In genomic region chr11:62666259-62666926, GRCh38 we compare ENCODE assay signal across 8 cellular contexts. TPM values are rescaled to one million over a fixed set of nuclear protein-coding genes. Genes with fewer than 3 reads are reported as not detected.
DNase-seq lines count a peak whose midpoint lies in the region; ATAC-seq lines count a peak whose summit lies in the region.

No MANE protein-coding gene starts in this region.

- no peaks in the 10 kb centered on the region for H3K27me3 ChIP-seq in CD8-positive, alpha-beta memory T cell (ENCODE audit: insufficient read depth, low read length, poor library complexity, severe bottlenecking)
- H3K27me3 ChIP-seq in neuron (ENCODE audit: insufficient read depth, low read length) = no peaks in the 10 kb centered on the region

- no peaks in the 10 kb centered on the region for H3K9me3 Mint-ChIP-seq in CD8-positive, alpha-beta memory T cell
- no peaks in the 10 kb centered on the region for H3K9me3 Mint-ChIP-seq in effector memory CD8-positive, alpha-beta T cell

- H3K36me3 ChIP-seq in CD8-positive, alpha-beta memory T cell (ENCODE audit: insufficient read depth, low read length) = peaks cover 18% of the 10 kb centered on the region
- H3K36me3 ChIP-seq in neuron (ENCODE audit: insufficient read depth, low read length) = peaks cover 28% of the 10 kb centered on the region

- H2AFZ ChIP-seq in neuron (ENCODE audit: low read depth, low read length) = no peak overlapping the region

- peak overlapping the region; percentile 80 to 99 (median 94) for H3K27ac Mint-ChIP-seq in CD8-positive, alpha-beta memory T cell
- peak overlapping the region; percentile 96 to 98 for H3K27ac Mint-ChIP-seq in effector memory CD8-positive, alpha-beta T cell

- peak overlapping the region; percentile 89 for H3K27ac ChIP-seq in CD8-positive, alpha-beta memory T cell (ENCODE audit: low read depth, low read length)

- peaks cover 34% of the 10 kb centered on the region for H3K4me1 ChIP-seq in CD8-positive, alpha-beta memory T cell (ENCODE audit: insufficient read depth, low read length)
- peaks cover 23% of the 10 kb centered on the region for H3K4me1 ChIP-seq in neuron (ENCODE audit: insufficient read depth, low read length)

- in situ Hi-C loops in ACHN (cut with HindIII; ENCODE audit: low pct_ligation_motif_present, low pct_unique_long_range_greater_than_20kb, low sequenced_read_pairs) = no loop called here

- peaks cover 44 to 64% (median 44%) of the 10 kb centered on the region in 3 donors for H3K4me1 Mint-ChIP-seq in CD8-positive, alpha-beta memory T cell
- peaks cover 23 to 39% of the 10 kb centered on the region in 2 donors for H3K4me1 Mint-ChIP-seq in effector memory CD8-positive, alpha-beta T cell (ENCODE audit: low read depth in 2 of 2)

- H3K4me3 Mint-ChIP-seq in CD8-positive, alpha-beta memory T cell = peak overlapping the region; percentile 96 to 100 (median 97)
- H3K4me3 Mint-ChIP-seq in effector memory CD8-positive, alpha-beta T cell = peak overlapping the region; percentile 95 to 96

- no peaks in the 10 kb centered on the region for H3K9me3 ChIP-seq in CD8-positive, alpha-beta memory T cell (ENCODE audit: low read length)
- no peaks in the 10 kb centered on the region for H3K9me3 ChIP-seq in neuron (ENCODE audit: low read length)

- H3K36me3 Mint-ChIP-seq in CD8-positive, alpha-beta memory T cell = peaks cover 0 to 51% (median 4%) of the 10 kb centered on the region in 3 donors
- peaks cover 33% of the 10 kb centered on the region for H3K36me3 Mint-ChIP-seq in effector memory CD8-positive, alpha-beta T cell (ENCODE audit: insufficient read depth)

- POLR2A ChIA-PET in CD8-positive, alpha-beta memory T cell (lab: Charles Lee) = interaction anchor here (0.5 to 4.6 kb wide), 17 partner anchors 7 to 215 kb away, joined by 3 to 71 read pairs (median 12); partner anchors contain the start of genes B3GAT3, BSCL2, GANAB and GNG3

- no peak for DNase-seq in CD8-positive, alpha-beta memory T cell
- DNase-seq in OCI-M1 (lab: John Stamatoyannopoulos, UW) = peak; percentile 54
- DNase-seq in effector memory CD8-positive, alpha-beta T cell = no peak
- DNase-seq in ACHN = no peak
- DNase-seq in NCI-H524 (lab: John Stamatoyannopoulos, UW) = no peak
- DNase-seq in NCI-H345 treated with DMSO at 0.1 percent for 48 hours (lab: John Stamatoyannopoulos, UW; ENCODE audit: unreplicated experiment) = no peak
- DNase-seq in activated CD4-positive, alpha-beta T cell treated with anti-CD3 and anti-CD28 coated beads, Interleukin-2, amount 50 U/mL, for 1 hour = no peak

- no peak for ATAC-seq in effector memory CD8-positive, alpha-beta T cell (replicated peaks)

- H3K27me3 Mint-ChIP-seq in CD8-positive, alpha-beta memory T cell = peaks cover 0 to 4% of the 10 kb centered on the region in 2 donors
- H3K27me3 Mint-ChIP-seq in effector memory CD8-positive, alpha-beta T cell = no peaks in the 10 kb centered on the region

- peak overlapping the region; percentile 98 for H3K4me3 ChIP-seq in CD8-positive, alpha-beta memory T cell (ENCODE audit: low read length)
- H3K4me3 ChIP-seq in neuron (ENCODE audit: low read length) = peak overlapping the region; percentile 92

- CTCF ChIA-PET in CD8-positive, alpha-beta memory T cell (lab: Charles Lee) = interaction anchor here (1.0 to 3.4 kb wide), 8 partner anchors 10 to 242 kb away, joined by 4 to 44 read pairs (median 9); partner anchors contain the start of genes EML3, TMEM179B and TUT1

RNA-seq across cellular contexts. Expression of gene CSKMT, which starts 1.3 kb away (rescaled TPM):
- 10 to 100 TPM; 43.1 to 48.3 TPM for total RNA-seq in CD8-positive, alpha-beta memory T cell
- polyA plus RNA-seq in CD8-positive, alpha-beta memory T cell = 3.6 TPM

RNA-seq across cellular contexts. Expression of gene C11orf98, which starts 1.4 kb away (rescaled TPM):
- total RNA-seq in CD8-positive, alpha-beta memory T cell = 100 to 1,000 TPM; 178 to 182 TPM
- polyA plus RNA-seq in CD8-positive, alpha-beta memory T cell = 118 TPM

RNA-seq across cellular contexts. Expression of gene UQCC3, which starts 5.1 kb away (rescaled TPM):
- total RNA-seq in CD8-positive, alpha-beta memory T cell = 1 to 10 TPM; 7.1 to 7.5 TPM
- polyA plus RNA-seq in CD8-positive, alpha-beta memory T cell = 11.2 TPM

RNA-seq across cellular contexts. Expression of gene LBHD1, which starts 5.7 kb away (rescaled TPM):
- total RNA-seq in CD8-positive, alpha-beta memory T cell = 10 to 100 TPM; 22.6 to 22.9 TPM
- 7.6 TPM for polyA plus RNA-seq in CD8-positive, alpha-beta memory T cell

RNA-seq across cellular contexts. Expression of gene UBXN1, which starts 12.5 kb away (rescaled TPM):
- 100 to 1,000 TPM; 142 to 143 TPM for total RNA-seq in CD8-positive, alpha-beta memory T cell
- 164 TPM for polyA plus RNA-seq in CD8-positive, alpha-beta memory T cell
